In the genomic region with DNA sequence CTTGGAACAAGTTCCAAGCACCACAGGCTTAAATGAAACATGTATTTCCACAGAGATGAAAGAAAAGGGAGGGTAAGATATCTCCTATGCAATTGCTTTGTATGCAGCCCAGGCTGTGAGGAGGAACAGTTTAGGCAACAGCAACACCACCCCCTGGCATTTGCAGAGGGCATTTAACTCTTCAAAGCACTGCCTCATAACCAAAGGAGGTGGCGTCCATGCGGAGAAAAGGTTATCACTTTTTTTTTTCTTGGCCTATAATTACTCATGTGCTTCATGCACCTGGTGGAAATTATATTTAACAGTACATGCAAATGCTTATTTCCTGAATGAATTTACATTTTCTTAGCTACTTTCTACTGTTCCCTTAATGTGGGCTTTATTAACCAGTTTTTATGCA, we compare ENCODE assay signal across 12 cellular contexts.
DNase-seq lines count a peak whose midpoint lies in the region; ATAC-seq, FAIRE-seq and TF ChIP-seq lines count a peak whose summit lies in the region.
"Had no signal": no experiment of that assay in that cellular context is flagged by ENCODE, and none has a peak within 500 bp of the region (broad histone marks: within the 10 kb centered on the region; RNA-seq: fewer than 3 reads in every experiment).

No MANE protein-coding gene starts in this region.

- peak; percentile 81 for ATAC-seq in HG03108 (IDR thresholded peaks at IDR 0.05; ENCODE audit: unreplicated experiment)

- TF ChIP-seq CTCF in GM12872 (IDR thresholded peaks at IDR 0.05; ENCODE audit: insufficient read depth, low read depth, low read length) (0 out of 3 replicates have a peak, but pooled peaks have one; percentile 25), GM20000 (IDR thresholded peaks at IDR 0.05; ENCODE audit: extremely low read depth, missing control alignments) (no peak), bronchial epithelial cell (IDR thresholded peaks at IDR 0.05; ENCODE audit: insufficient read depth, low read length, severe bottlenecking) (peak; percentile 15)

- no peak for FAIRE-seq in bronchial epithelial cell (lab: Jason Lieb, UNC)

- no peaks in the 10 kb centered on the region for H3K36me3 ChIP-seq in bronchial epithelial cell (ENCODE audit: control insufficient read depth, insufficient read depth, low read length)

- no peak overlapping the region for H3K4me3 ChIP-seq in bronchial epithelial cell (ENCODE audit: low read depth, low read length)

- H3K27me3 ChIP-seq in bronchial epithelial cell (ENCODE audit: control insufficient read depth, insufficient read depth, low read length): no peaks in the 10 kb centered on the region

- DNase-seq in GM20000 (ENCODE audit: low spot score) (peak; percentile 39), bronchial epithelial cell (ENCODE audit: low read depth) (no peak), AML-193 (lab: John Stamatoyannopoulos, UW) (no peak), superior temporal gyrus (ENCODE audit: extremely low spot score) (no peak), cerebellar nuclear complex (lab: John Stamatoyannopoulos, UW) (no peak)
- no peak for DNase-seq in activated CD4-positive, alpha-beta T cell treated with anti-CD3 and anti-CD28 coated beads, Interleukin-2, amount 50 U/mL, for 4 hours
- DNase-seq: cortex of kidney; mammary epithelial cell; NCI-H1048; stimulated activated CD4-positive, alpha-beta T cell treated with anti-CD3 and anti-CD28 coated beads, Interleukin-4, amount 100 ng/mL, for 1 hour had no signal
